15 cellular contexts compared by ENCODE assay signal in the genomic region with DNA sequence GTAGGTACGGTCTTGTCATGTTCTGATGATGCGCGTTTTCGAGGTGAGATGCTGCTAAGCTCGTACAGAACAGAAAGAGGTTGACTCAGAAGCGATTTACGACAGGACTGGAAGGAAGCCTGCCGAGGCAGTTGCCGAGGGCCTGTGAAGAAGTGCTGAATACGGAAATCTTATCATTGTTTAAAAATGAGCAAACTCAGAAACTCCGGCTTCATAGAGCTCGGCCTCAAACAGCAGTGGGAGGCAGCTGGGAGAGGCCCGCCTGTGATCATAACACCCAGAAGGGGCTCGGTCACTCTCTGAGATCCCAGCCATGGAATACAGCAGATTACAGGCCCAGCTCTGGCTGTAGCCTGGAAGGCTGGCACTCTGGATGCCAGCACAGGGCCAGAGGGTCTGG.
DNase-seq lines count a peak whose midpoint lies in the region; ATAC-seq and TF ChIP-seq lines count a peak whose summit lies in the region.
"Had no signal": no experiment of that assay in that cellular context is flagged by ENCODE, and none has a peak within 500 bp of the region (broad histone marks: within the 10 kb centered on the region; RNA-seq: fewer than 3 reads in every experiment).

No MANE protein-coding gene starts in this region.

- H3K36me3 Mint-ChIP-seq in endothelial cell (ENCODE audit: low read depth, unreplicated experiment): peaks cover 3% of the 10 kb centered on the region
- H3K36me3 Mint-ChIP-seq: CD8-positive, alpha-beta T cell had no signal

- intact Hi-C loops in ascending aorta (cut with DNase I) (no loop called here), sigmoid colon (cut with DNase I) (no loop called here), uterus (cut with DNase I; ENCODE audit: low total_unique reads) (no loop called here)

- H3K27me3 ChIP-seq in ascending aorta: no peaks in the 10 kb centered on the region
- H3K27me3 ChIP-seq in sigmoid colon: no peaks in the 10 kb centered on the region
- no peaks in the 10 kb centered on the region for H3K27me3 ChIP-seq in uterus
- H3K27me3 ChIP-seq: BLaER1 treated with 17β-estradiol and CSF1 and Interleukin-3, amounts not matched to agents 10 nM and 100 nM had no signal

- H3K27ac ChIP-seq in ascending aorta: peak overlapping the region; percentile 86 to 88
- peak overlapping the region in 3 of 4 donors; percentile 35 to 76 (median 60) for H3K27ac ChIP-seq in sigmoid colon
- peak overlapping the region; percentile 55 for H3K27ac ChIP-seq in uterus
- H3K27ac ChIP-seq: BLaER1 treated with 17β-estradiol and CSF1 and Interleukin-3, amounts not matched to agents 10 nM and 100 nM had no signal

- no peak for TF ChIP-seq EP300 in sigmoid colon (IDR thresholded peaks at IDR 0.05)

- peak overlapping the region; percentile 34 for H3K4me3 Mint-ChIP-seq in endothelial cell (ENCODE audit: unreplicated experiment)
- H3K4me3 Mint-ChIP-seq: B cell; CD8-positive, alpha-beta T cell; GM23338 had no signal

- ATAC-seq in HG03045 (IDR thresholded peaks at IDR 0.05; ENCODE audit: unreplicated experiment): no peak
- ATAC-seq: CD8-positive, alpha-beta T cell; GM23338 had no signal

- TF ChIP-seq CTCF in ascending aorta (IDR thresholded peaks at IDR 0.05): no peak
- TF ChIP-seq CTCF in endothelial cell (IDR thresholded peaks at IDR 0.05; ENCODE audit: unreplicated experiment): no peak
- no peak for TF ChIP-seq CTCF in sigmoid colon (IDR thresholded peaks at IDR 0.05)
- TF ChIP-seq CTCF in uterus (IDR thresholded peaks at IDR 0.05): no peak

- H3K27ac Mint-ChIP-seq in endothelial cell (ENCODE audit: unreplicated experiment): no peak overlapping the region
- H3K27ac Mint-ChIP-seq: B cell; CD8-positive, alpha-beta T cell; GM23338 had no signal

- peaks cover 4 to 29% of the 10 kb centered on the region in 2 donors for H3K4me1 ChIP-seq in ascending aorta
- peaks cover 0 to 13% (median 5%) of the 10 kb centered on the region in 4 donors for H3K4me1 ChIP-seq in sigmoid colon
- H3K4me1 ChIP-seq in uterus: no peaks in the 10 kb centered on the region

- 78 to 83% methylated on average over 14 of the region's 14 CpGs for WGBS in sigmoid colon, 2 donors

- no peak overlapping the region for H3K4me3 ChIP-seq in ascending aorta
- H3K4me3 ChIP-seq in sigmoid colon: no peak overlapping the region
- H3K4me3 ChIP-seq in uterus: no peak overlapping the region
- H3K4me3 ChIP-seq: BLaER1 treated with 17β-estradiol and CSF1 and Interleukin-3, amounts not matched to agents 10 nM and 100 nM; GM23338 had no signal

- H3K9me3 Mint-ChIP-seq in endothelial cell (ENCODE audit: unreplicated experiment): peaks cover 5% of the 10 kb centered on the region
- H3K9me3 Mint-ChIP-seq: GM23338 had no signal

- peaks cover 7% of the 10 kb centered on the region for H3K27me3 Mint-ChIP-seq in endothelial cell (ENCODE audit: unreplicated experiment)

- peaks cover 6% of the 10 kb centered on the region for H3K4me1 Mint-ChIP-seq in endothelial cell (ENCODE audit: unreplicated experiment)
- H3K4me1 Mint-ChIP-seq: B cell had no signal

- TF ChIP-seq POLR2A in sigmoid colon (IDR thresholded peaks at IDR 0.05) (no peak), uterus (IDR thresholded peaks at IDR 0.05) (no peak)

- H3K36me3 ChIP-seq in ascending aorta (no peaks in the 10 kb centered on the region), sigmoid colon (no peaks in the 10 kb centered on the region), uterus (no peaks in the 10 kb centered on the region)
- H3K36me3 ChIP-seq: BLaER1 treated with 17β-estradiol and CSF1 and Interleukin-3, amounts not matched to agents 10 nM and 100 nM had no signal

- H3K9me3 ChIP-seq in ascending aorta: peaks cover 0 to 6% of the 10 kb centered on the region in 2 donors
- H3K9me3 ChIP-seq in sigmoid colon: no peaks in the 10 kb centered on the region
- no peaks in the 10 kb centered on the region for H3K9me3 ChIP-seq in uterus

- DNase-seq in ascending aorta (ENCODE audit: low spot score in 2 of 2) (peak in 1 of 2 donors; percentile 67), endothelial cell (ENCODE audit: low spot score) (no peak), sigmoid colon (no peak), uterus (peak; percentile 24 to 42), NCI-H2227 (lab: John Stamatoyannopoulos, UW; ENCODE audit: unreplicated experiment) (no peak), DMS114 treated with DMSO at 0.1 percent for 48 hours (lab: John Stamatoyannopoulos, UW; ENCODE audit: unreplicated experiment) (no peak)
- DNase-seq: Calu3; CD8-positive, alpha-beta T cell; DMS53; HCEC 1CT; IMR-90 had no signal

Comparison
In these comparisons a context has a peak if more than half of its experiments do, and no peak if none do; other contexts are left out.
1. DNase-seq: peak in uterus (2 of 2); none in endothelial cell (single experiment), sigmoid colon (single experiment), NCI-H2227 (single experiment) and DMS114 treated with DMSO at 0.1 percent for 48 hours (single experiment).
2. Peak in every context shown above with its lines, with median percentiles within 50 percentile points of each other: H3K27ac ChIP-seq.